In the genomic region with DNA sequence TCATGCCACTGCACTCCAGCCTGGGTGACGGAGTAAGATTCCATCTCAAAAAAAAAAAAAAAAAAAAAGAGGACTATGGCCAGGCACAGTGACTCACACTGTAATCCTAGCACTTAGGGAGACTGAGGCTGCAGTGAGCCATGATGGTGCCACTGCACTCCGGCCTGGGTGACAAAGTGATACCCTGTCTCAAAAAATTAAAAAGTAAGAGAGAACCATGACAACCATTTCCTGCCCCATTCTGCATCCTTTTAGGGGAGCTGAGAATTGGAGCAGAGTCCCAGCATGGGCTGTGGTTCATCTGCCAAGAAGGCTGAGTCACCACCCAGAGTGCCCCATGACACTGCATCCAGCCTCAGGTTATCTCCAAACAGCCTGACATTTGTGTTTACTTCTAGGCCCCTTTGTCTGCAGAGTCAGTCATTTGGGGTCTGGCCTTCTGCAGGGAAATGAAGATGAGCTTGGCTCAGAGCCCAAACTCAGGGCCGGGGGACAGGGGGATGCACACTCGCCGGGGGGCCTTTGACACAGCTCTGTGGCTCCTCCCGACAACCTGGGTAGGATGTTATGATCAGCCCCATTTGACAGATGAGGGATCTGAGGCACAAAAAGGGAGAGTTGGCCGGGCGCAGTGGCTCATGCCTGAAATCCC, we compare ENCODE assay signal across 9 cellular contexts. TPM values are rescaled to one million over a fixed set of nuclear protein-coding genes. Genes with fewer than 3 reads are reported as not detected.
DNase-seq lines count a peak whose midpoint lies in the region; ATAC-seq and TF ChIP-seq lines count a peak whose summit lies in the region.
"Had no signal": no experiment of that assay in that cellular context is flagged by ENCODE, and none has a peak within 500 bp of the region (broad histone marks: within the 10 kb centered on the region; RNA-seq: fewer than 3 reads in every experiment).

No MANE protein-coding gene starts in this region.

- POLR2A ChIA-PET in AG04450 (lab: Yijun Ruan, JAX), result interaction anchor here (0.8 to 2.7 kb wide), 4 partner anchors 8 to 183 kb away, joined by 4 to 15 read pairs (median 9); a partner anchor contains a TSS
- POLR2A ChIA-PET in activated CD4-positive, alpha-beta memory T cell treated with anti-CD3 and anti-CD28 coated beads, Interleukin-2, amount 10 ng/mL, durations not matched to agents 7 days and 5 days (lab: Charles Lee), result interaction anchor here (1.0 to 1.5 kb wide), 3 partner anchors 24 to 56 kb away, joined by 3 to 5 read pairs (median 4); a partner anchor contains a TSS

- peak overlapping the region; percentile 50 for H3K27ac Mint-ChIP-seq in activated CD4-positive, alpha-beta memory T cell treated with anti-CD3 and anti-CD28 coated beads, Interleukin-2, amount 10 ng/mL, durations not matched to agents 7 days and 5 days
- H3K27ac Mint-ChIP-seq in endothelial cell (ENCODE audit: unreplicated experiment), result no peak overlapping the region
- H3K27ac Mint-ChIP-seq: activated naive CD4-positive, alpha-beta T cell treated with anti-CD3 and anti-CD28 coated beads, Interleukin-2, amount 50 U/mL, for 24 hours had no signal

- H3K4me1 ChIP-seq in heart right ventricle (peaks cover 0 to 61% (median 27%) of the 10 kb centered on the region in 9 donors), transverse colon (peaks cover 0 to 24% (median 9%) of the 10 kb centered on the region in 4 donors)

- TF ChIP-seq EP300 in transverse colon (IDR thresholded peaks at IDR 0.05; ENCODE audit: low read depth), result no peak

- H3K27me3 Mint-ChIP-seq in activated CD4-positive, alpha-beta memory T cell treated with anti-CD3 and anti-CD28 coated beads, Interleukin-2, amount 10 ng/mL, durations not matched to agents 7 days and 5 days, result peaks cover 21% of the 10 kb centered on the region
- H3K27me3 Mint-ChIP-seq in endothelial cell (ENCODE audit: unreplicated experiment), result peaks cover 6% of the 10 kb centered on the region

- H3K4me3 ChIP-seq in AG04450 (ENCODE audit: low read depth, low read length) (no peak overlapping the region), HFF-Myc (replicated peaks; ENCODE audit: low read depth, low read length) (no peak overlapping the region), heart right ventricle (no peak overlapping the region), transverse colon (no peak overlapping the region)

- CTCF ChIA-PET in AG04450 (lab: Charles Lee), result interaction anchor here (0.7 to 1.9 kb wide), 2 partner anchors 22 to 48 kb away, joined by 3 to 4 read pairs; a partner anchor contains a TSS
- CTCF ChIA-PET in activated CD4-positive, alpha-beta memory T cell treated with anti-CD3 and anti-CD28 coated beads, Interleukin-2, amount 10 ng/mL, durations not matched to agents 7 days and 5 days (lab: Charles Lee), result interaction anchor here (0.9 kb wide), 1 partner anchor 24 kb away, joined by 3 read pairs; a partner anchor contains a TSS

- no peak for TF ChIP-seq CTCF in AG04450 (IDR thresholded peaks at IDR 0.05; ENCODE audit: low read depth, low read length)
- no peak for TF ChIP-seq CTCF in HFF-Myc (IDR thresholded peaks at IDR 0.05; ENCODE audit: low read depth, low read length, missing control alignments)
- TF ChIP-seq CTCF in heart right ventricle (IDR thresholded peaks at IDR 0.05), result no peak
- TF ChIP-seq CTCF in transverse colon (IDR thresholded peaks at IDR 0.05), result no peak
- TF ChIP-seq CTCF in endothelial cell (IDR thresholded peaks at IDR 0.05; ENCODE audit: unreplicated experiment), result no peak

- intact Hi-C loops in heart right ventricle (cut with DNase I), result no loop called here
- intact Hi-C loops in transverse colon (cut with DNase I; ENCODE audit: low total_unique reads), result no loop called here

- H3K36me3 Mint-ChIP-seq in activated CD4-positive, alpha-beta memory T cell treated with anti-CD3 and anti-CD28 coated beads, Interleukin-2, amount 10 ng/mL, durations not matched to agents 7 days and 5 days (ENCODE audit: low read depth), result no peaks in the 10 kb centered on the region
- H3K36me3 Mint-ChIP-seq in endothelial cell (ENCODE audit: low read depth, unreplicated experiment), result no peaks in the 10 kb centered on the region
- H3K36me3 Mint-ChIP-seq: activated naive CD4-positive, alpha-beta T cell treated with anti-CD3 and anti-CD28 coated beads, Interleukin-2, amount 50 U/mL, for 24 hours had no signal

- H3K9me3 Mint-ChIP-seq in activated CD4-positive, alpha-beta memory T cell treated with anti-CD3 and anti-CD28 coated beads, Interleukin-2, amount 10 ng/mL, durations not matched to agents 7 days and 5 days, result no peaks in the 10 kb centered on the region
- H3K9me3 Mint-ChIP-seq in endothelial cell (ENCODE audit: unreplicated experiment), result no peaks in the 10 kb centered on the region
- H3K9me3 Mint-ChIP-seq: activated naive CD4-positive, alpha-beta T cell treated with anti-CD3 and anti-CD28 coated beads, Interleukin-2, amount 50 U/mL, for 24 hours had no signal

- peak in 6 of 8 donors; percentile 32 to 52 (median 44) for ATAC-seq in heart right ventricle

- in situ Hi-C loops in transverse colon (cut with MboI; ENCODE audit: low pct_ligation_motif_present in 1 of 4, low pct_unique_long_range_greater_than_20kb in 1 of 4, low sequenced_read_pairs in 3 of 4), result no loop called here

- H3K36me3 ChIP-seq in heart right ventricle, result no peaks in the 10 kb centered on the region
- H3K36me3 ChIP-seq in transverse colon, result no peaks in the 10 kb centered on the region

- no peak for TF ChIP-seq POLR2A in transverse colon (IDR thresholded peaks at IDR 0.05)

- H3K27ac ChIP-seq in AG04450 (ENCODE audit: low read depth, low read length), result peak overlapping the region; percentile 94
- H3K27ac ChIP-seq in heart right ventricle, result peak overlapping the region in 9 of 10 donors; percentile 44 to 93 (median 61)
- H3K27ac ChIP-seq in transverse colon, result peak overlapping the region; percentile 27 to 79 (median 64)

- H3K4me1 Mint-ChIP-seq in activated CD4-positive, alpha-beta memory T cell treated with anti-CD3 and anti-CD28 coated beads, Interleukin-2, amount 10 ng/mL, durations not matched to agents 7 days and 5 days, result peaks cover 9% of the 10 kb centered on the region
- peaks cover 3% of the 10 kb centered on the region for H3K4me1 Mint-ChIP-seq in endothelial cell (ENCODE audit: unreplicated experiment)
- H3K4me1 Mint-ChIP-seq: activated naive CD4-positive, alpha-beta T cell treated with anti-CD3 and anti-CD28 coated beads, Interleukin-2, amount 50 U/mL, for 24 hours had no signal

- H3K4me3 Mint-ChIP-seq in activated CD4-positive, alpha-beta memory T cell treated with anti-CD3 and anti-CD28 coated beads, Interleukin-2, amount 10 ng/mL, durations not matched to agents 7 days and 5 days, result no peak overlapping the region
- H3K4me3 Mint-ChIP-seq in endothelial cell (ENCODE audit: unreplicated experiment), result no peak overlapping the region
- H3K4me3 Mint-ChIP-seq: activated naive CD4-positive, alpha-beta T cell treated with anti-CD3 and anti-CD28 coated beads, Interleukin-2, amount 50 U/mL, for 24 hours had no signal

- H3K27me3 ChIP-seq in AG04450 (ENCODE audit: control insufficient read depth, insufficient read depth, low read length) (no peaks in the 10 kb centered on the region), heart right ventricle (peaks cover 0 to 13% (median 0%) of the 10 kb centered on the region in 7 donors), transverse colon (peaks cover 2% of the 10 kb centered on the region)

- WGBS in heart right ventricle, 2 donors, result 60 to 65% methylated on average over 8 of the region's 8 CpGs
- 20 to 81% methylated on average over 1 to 8 of the region's 8 CpGs for WGBS in transverse colon (ENCODE audit: low coverage in 1 of 2), 2 donors

- DNase-seq in AG04450 (ENCODE audit: low read depth, low spot score) (peak; percentile 56), HFF-Myc (ENCODE audit: extremely low read depth, low read depth) (peak; percentile 81), heart right ventricle (no peak), transverse colon (peak; percentile 27), endothelial cell (ENCODE audit: low spot score) (no peak), NOMO-1 (lab: John Stamatoyannopoulos, UW; ENCODE audit: unreplicated experiment in 2 of 2) (no peak)
- DNase-seq in activated CD4-positive, alpha-beta memory T cell treated with anti-CD3 and anti-CD28 coated beads, Interleukin-2, amount 10 ng/mL, durations not matched to agents 7 days and 5 days, result peak; percentile 57
- DNase-seq in stimulated activated naive CD4-positive, alpha-beta T cell treated with Interleukin-2 at 50 U/mL for 16 hours (lab: John Stamatoyannopoulos, UW), result no peak

- H3K9me3 ChIP-seq in AG04450 (ENCODE audit: control insufficient read depth, insufficient read depth, low read length), result no peaks in the 10 kb centered on the region
- H3K9me3 ChIP-seq in heart right ventricle, result no peaks in the 10 kb centered on the region
- H3K9me3 ChIP-seq in transverse colon, result no peaks in the 10 kb centered on the region

RNA-seq across cellular contexts. Expression of a gene that starts 4.7 kb away (rescaled TPM):
- polyA plus RNA-seq in AG04450 (2011; rRNA removed) (12.4 and 21.2 TPM in 2 replicates), heart right ventricle (100 to 1,000 TPM; 300 to 410 TPM)
- polyA minus RNA-seq in AG04450 (2011; rRNA and poly(A)+ RNA removed), result 5.6 and 9.4 TPM in 2 replicates
- not detected for total RNA-seq in activated CD4-positive, alpha-beta memory T cell treated with anti-CD3 and anti-CD28 coated beads, Interleukin-2, amount 10 ng/mL, durations not matched to agents 7 days and 5 days
- total RNA-seq in heart right ventricle (100 to 1,000 TPM; 112 to 301 (median 137) TPM), transverse colon (1 to 10 TPM; 1.2 to 7.1 (median 2.8) TPM), endothelial cell (ENCODE audit: unreplicated experiment) (not detected)

RNA-seq across cellular contexts. Expression of a gene that starts 21.3 kb away (rescaled TPM):
- polyA plus RNA-seq in AG04450 (2011; rRNA removed) (36.3 and 41.1 TPM in 2 replicates), heart right ventricle (10 to 100 TPM; 24.4 to 34.9 TPM)
- 26.7 and 28.1 TPM in 2 replicates for polyA minus RNA-seq in AG04450 (2011; rRNA and poly(A)+ RNA removed)
- total RNA-seq in activated CD4-positive, alpha-beta memory T cell treated with anti-CD3 and anti-CD28 coated beads, Interleukin-2, amount 10 ng/mL, durations not matched to agents 7 days and 5 days, result 10 to 100 TPM; 19.2 to 20.5 TPM
- total RNA-seq in heart right ventricle (10 to 100 TPM; 13.3 to 25.8 (median 16.9) TPM), transverse colon (1 to 10 TPM; 5.6 to 8.4 (median 7.0) TPM), endothelial cell (ENCODE audit: unreplicated experiment) (20.8 TPM)

RNA-seq across cellular contexts. Expression of a gene that starts 24.1 kb away (rescaled TPM):
- polyA plus RNA-seq in AG04450 (2011; rRNA removed) (60.7 and 72.5 TPM in 2 replicates), heart right ventricle (10 to 100 TPM; 18.1 to 43.5 TPM)
- polyA minus RNA-seq in AG04450 (2011; rRNA and poly(A)+ RNA removed), result 30.2 and 44.4 TPM in 2 replicates
- total RNA-seq in activated CD4-positive, alpha-beta memory T cell treated with anti-CD3 and anti-CD28 coated beads, Interleukin-2, amount 10 ng/mL, durations not matched to agents 7 days and 5 days, result 10 to 100 TPM; 44.4 to 46.2 TPM
- total RNA-seq in heart right ventricle (10 to 100 TPM; 13.8 to 26.6 (median 21.9) TPM), transverse colon (100 to 1,000 TPM; 104 to 262 (median 128) TPM), endothelial cell (ENCODE audit: unreplicated experiment) (6.0 TPM)

RNA-seq across cellular contexts. Expression of a gene that starts 55.3 kb away (rescaled TPM):
- 22.3 and 23.8 TPM in 2 replicates for polyA plus RNA-seq in AG04450 (2011; rRNA removed)
- 22.8 and 28.2 TPM in 2 replicates for polyA minus RNA-seq in AG04450 (2011; rRNA and poly(A)+ RNA removed)
- total RNA-seq in activated CD4-positive, alpha-beta memory T cell treated with anti-CD3 and anti-CD28 coated beads, Interleukin-2, amount 10 ng/mL, durations not matched to agents 7 days and 5 days, result 10 to 100 TPM; 49.3 to 53.6 TPM
- 10 to 100 TPM; 27.6 to 49.6 (median 36.0) TPM for total RNA-seq in heart right ventricle
- polyA plus RNA-seq in heart right ventricle, result 10 to 100 TPM; 22.7 to 73.1 TPM
- total RNA-seq in transverse colon, result 10 to 100 TPM; 13.5 to 27.6 (median 16.8) TPM
- 23.2 TPM for total RNA-seq in endothelial cell (ENCODE audit: unreplicated experiment)

RNA-seq across cellular contexts. Expression of a gene that starts 55.6 kb away (rescaled TPM):
- 149 and 196 TPM in 2 replicates for polyA plus RNA-seq in AG04450 (2011; rRNA removed)
- polyA minus RNA-seq in AG04450 (2011; rRNA and poly(A)+ RNA removed), result 128 and 134 TPM in 2 replicates
- total RNA-seq in activated CD4-positive, alpha-beta memory T cell treated with anti-CD3 and anti-CD28 coated beads, Interleukin-2, amount 10 ng/mL, durations not matched to agents 7 days and 5 days, result 100 to 1,000 TPM; 244 to 251 TPM
- 100 to 1,000 TPM; 152 to 192 (median 181) TPM for total RNA-seq in heart right ventricle
- polyA plus RNA-seq in heart right ventricle, result 100 to 1,000 TPM; 103 to 185 TPM
- 100 to 1,000 TPM in 3 of 4 donors, 10 to 100 TPM in 1; 56.5 to 145 (median 126) TPM for total RNA-seq in transverse colon
- total RNA-seq in endothelial cell (ENCODE audit: unreplicated experiment), result 211 TPM

Comparison
In these comparisons a context has a peak if more than half of its experiments do, and no peak if none do; other contexts are left out.
1. DNase-seq: peak in AG04450 (single experiment), HFF-Myc (single experiment), activated CD4-positive, alpha-beta memory T cell treated with anti-CD3 and anti-CD28 coated beads, Interleukin-2, amount 10 ng/mL, durations not matched to agents 7 days and 5 days (single experiment) and transverse colon (single experiment); none in heart right ventricle (0 of 2), stimulated activated naive CD4-positive, alpha-beta T cell treated with Interleukin-2 at 50 U/mL for 16 hours (single experiment), endothelial cell (single experiment) and NOMO-1 (0 of 2).
2. RNA of a gene that starts 4.7 kb away (total RNA-seq): 112 to 301 TPM in heart right ventricle; 1.2 to 7.1 TPM in transverse colon, not detected in endothelial cell (single experiment) and not detected in activated CD4-positive, alpha-beta memory T cell treated with anti-CD3 and anti-CD28 coated beads, Interleukin-2, amount 10 ng/mL, durations not matched to agents 7 days and 5 days; every median in the first group is over 10 times any median in the second.
3. Peak in every context shown above with its lines, with median percentiles within 50 percentile points of each other: H3K27ac ChIP-seq.